8 cellular contexts compared by ENCODE assay signal in genomic region chr11:71251761-71252433, GRCh38. TPM values are rescaled to one million over a fixed set of nuclear protein-coding genes. Genes with fewer than 3 reads are reported as not detected.
A peak's percentile ranks its signal among the peaks of the same experiment; 100 is the strongest.
DNase-seq lines count a peak whose midpoint lies in the region; ATAC-seq, FAIRE-seq and TF ChIP-seq lines count a peak whose summit lies in the region.

No MANE protein-coding gene starts in this region.

- no peak for FAIRE-seq in endothelial cell of umbilical vein (lab: Jason Lieb, UNC)

- H3K4me3 ChIP-seq in LNCaP clone FGC (ENCODE audit: low read depth, low read length) = peak overlapping the region; percentile 90
- H3K4me3 ChIP-seq in endothelial cell of umbilical vein (replicated peaks in 1 of 3; ENCODE audit: insufficient read depth in 1 of 3, low read depth in 1 of 3, low read length in 3 of 3) = no peak overlapping the region

- H3K4me1 Mint-ChIP-seq in naive B cell = peaks cover 7 to 25% (median 23%) of the 10 kb centered on the region in 3 donors
- no peaks in the 10 kb centered on the region for H3K4me1 Mint-ChIP-seq in effector memory CD8-positive, alpha-beta T cell (ENCODE audit: low read depth in 2 of 2)

- H3K4me1 ChIP-seq in endothelial cell of umbilical vein (ENCODE audit: control insufficient read depth, extremely low read depth, insufficient read depth, low read length) = no peaks in the 10 kb centered on the region

- H3K27ac Mint-ChIP-seq in naive B cell = no peak overlapping the region
- H3K27ac Mint-ChIP-seq in effector memory CD8-positive, alpha-beta T cell = no peak overlapping the region

- peaks cover 10 to 34% of the 10 kb centered on the region in 2 experiments for H3K27me3 ChIP-seq in endothelial cell of umbilical vein (ENCODE audit: control insufficient read depth in 2 of 2, insufficient read depth in 2 of 2, low read length in 2 of 2)

- peak overlapping the region in 7 of 8 donors; percentile 73 to 87 (median 78) for H3K4me3 Mint-ChIP-seq in naive B cell
- no peak overlapping the region for H3K4me3 Mint-ChIP-seq in effector memory CD8-positive, alpha-beta T cell

- CTCF ChIA-PET in endothelial cell of umbilical vein (lab: Charles Lee) = interaction anchor here (1.0 kb wide), 1 partner anchor 10 kb away, joined by 3 read pairs; no protein-coding TSS in a partner anchor

- H3K9me3 Mint-ChIP-seq in naive B cell = peaks cover 0 to 5% (median 0%) of the 10 kb centered on the region in 7 donors
- H3K9me3 Mint-ChIP-seq in effector memory CD8-positive, alpha-beta T cell = no peaks in the 10 kb centered on the region

- DNase-seq in ELF-1 (ENCODE audit: low read depth, low spot score) (peak; percentile 69), LNCaP clone FGC (ENCODE audit: low read depth) (no peak), endothelial cell of umbilical vein (ENCODE audit: low read depth, low spot score) (no peak), naive B cell (peak; percentile 63), GOT3 (lab: John Stamatoyannopoulos, UW) (no peak), midbrain (lab: John Stamatoyannopoulos, UW) (no peak)
- DNase-seq in effector memory CD8-positive, alpha-beta T cell = no peak

- no peaks in the 10 kb centered on the region for H3K9me3 ChIP-seq in endothelial cell of umbilical vein (replicated peaks; ENCODE audit: control insufficient read depth, insufficient read depth, low read length)

- no peak overlapping the region for H3K4me2 ChIP-seq in endothelial cell of umbilical vein (ENCODE audit: insufficient read depth, low read length)

- peak; percentile 77 for TF ChIP-seq CTCF in LNCaP clone FGC (IDR thresholded peaks at IDR 0.05; ENCODE audit: control insufficient read depth, extremely low read depth, insufficient read depth)
- TF ChIP-seq CTCF in endothelial cell of umbilical vein (IDR thresholded peaks at IDR 0.05; ENCODE audit: extremely low read depth in 1 of 2, insufficient read depth in 1 of 2, low read depth in 1 of 2, low read length in 2 of 2) = peak in 1 of 2 donors; percentile 9

- POLR2A ChIA-PET in endothelial cell of umbilical vein (lab: Charles Lee) = no interaction called here

- no peak for TF ChIP-seq POLR2A in endothelial cell of umbilical vein (IDR thresholded peaks at IDR 0.05; ENCODE audit: low read depth, low read length)

- intact Hi-C loops in endothelial cell of umbilical vein (cut with micrococcal nuclease) = loop anchor here (5.0 kb wide), 1 partner anchor 785 kb away; no protein-coding TSS in a partner anchor

- dilution Hi-C loops in endothelial cell of umbilical vein (cut with MboI; ENCODE audit: extremely low pct_ligation_motif_present, low sequenced_read_pairs) = no loop called here

- no peaks in the 10 kb centered on the region for H3K9me1 ChIP-seq in endothelial cell of umbilical vein (replicated peaks; ENCODE audit: control insufficient read depth, extremely low read depth, insufficient read depth, low read length)

- no peaks in the 10 kb centered on the region for H4K20me1 ChIP-seq in endothelial cell of umbilical vein (replicated peaks; ENCODE audit: control insufficient read depth, extremely low read depth, insufficient read depth, low read length)

- no peaks in the 10 kb centered on the region for H3K36me3 ChIP-seq in endothelial cell of umbilical vein (ENCODE audit: control insufficient read depth in 2 of 2, extremely low read depth in 1 of 2, insufficient read depth in 2 of 2, low read length in 2 of 2)

- H3K79me2 ChIP-seq in endothelial cell of umbilical vein (ENCODE audit: control insufficient read depth, insufficient read depth, low read length) = no peaks in the 10 kb centered on the region

- H3K27ac ChIP-seq in endothelial cell of umbilical vein (ENCODE audit: insufficient read depth, low read depth, low read length) = no peak overlapping the region

- BruUV-seq in endothelial cell of umbilical vein (replicated peaks; lab: Mats Ljungman, UMichigan) = no TSS peak

- H3K36me3 Mint-ChIP-seq in naive B cell = no peaks in the 10 kb centered on the region
- peaks cover 3% of the 10 kb centered on the region for H3K36me3 Mint-ChIP-seq in effector memory CD8-positive, alpha-beta T cell (ENCODE audit: insufficient read depth)

- no peak overlapping the region for H2AFZ ChIP-seq in endothelial cell of umbilical vein (ENCODE audit: low read depth, low read length)

- no peak overlapping the region for H3K9ac ChIP-seq in endothelial cell of umbilical vein (replicated peaks; ENCODE audit: extremely low read depth, insufficient read depth, low read length)

- peaks cover 56 to 77% (median 59%) of the 10 kb centered on the region in 3 donors for H3K27me3 Mint-ChIP-seq in naive B cell
- H3K27me3 Mint-ChIP-seq in effector memory CD8-positive, alpha-beta T cell = peaks cover 49 to 72% of the 10 kb centered on the region in 2 donors

- ATAC-seq in naive B cell (ENCODE audit: low read depth in 2 of 2) = peak; percentile 72 to 82
- no peak for ATAC-seq in HG03135 (IDR thresholded peaks at IDR 0.05; ENCODE audit: unreplicated experiment)
- ATAC-seq in effector memory CD8-positive, alpha-beta T cell (replicated peaks) = no peak

TF ChIP-seq in endothelial cell of umbilical vein, 7 proteins besides CTCF, POLR2A, EP300 and RAD21:
- TF ChIP-seq EZH2 (IDR thresholded peaks at IDR 0.05; ENCODE audit: borderline replicate concordance, low read depth, low read length, severe bottlenecking) = peak; percentile 72
- no peak for TF ChIP-seq MAX (IDR thresholded peaks at IDR 0.05; ENCODE audit: insufficient read depth, insufficient read length)

RNA-seq across cellular contexts. Expression of gene SHANK2, which starts 0.5 kb away (rescaled TPM):
- not detected in 2 replicates for total RNA-seq in endothelial cell of umbilical vein
- polyA plus RNA-seq in endothelial cell of umbilical vein = not detected in 2 replicates
- not detected in 2 replicates for polyA plus RNA-seq in endothelial cell of umbilical vein (2011; cell fraction: cytosol; rRNA removed)
- not detected in 2 replicates for polyA plus RNA-seq in endothelial cell of umbilical vein (2011; cell fraction: nucleus; rRNA removed)
- polyA plus RNA-seq in endothelial cell of umbilical vein (2012) = not detected in 2 replicates
- 0.17 TPM in 1 of 2 replicates, not detected in the other for polyA minus RNA-seq in endothelial cell of umbilical vein
- not detected for polyA minus RNA-seq in endothelial cell of umbilical vein (2011; cell fraction: cytosol; rRNA and poly(A)+ RNA removed)
- not detected in 2 replicates for polyA minus RNA-seq in endothelial cell of umbilical vein (2011; cell fraction: nucleus; rRNA and poly(A)+ RNA removed)
- polyA plus RNA-seq in naive B cell (ENCODE audit: low read depth in 6 of 6) = not detected

Comparison
In these comparisons a context has a peak if more than half of its experiments do, and no peak if none do; other contexts are left out.
1. DNase-seq: peak in ELF-1 (single experiment) and naive B cell (single experiment); none in LNCaP clone FGC (single experiment), endothelial cell of umbilical vein (single experiment), GOT3 (single experiment), effector memory CD8-positive, alpha-beta T cell (0 of 3) and midbrain (single experiment).
2. ATAC-seq: peak in naive B cell (2 of 2); none in HG03135 (single experiment) and effector memory CD8-positive, alpha-beta T cell (single experiment).
3. H3K4me3 Mint-ChIP-seq: peak in naive B cell (7 of 8); none in effector memory CD8-positive, alpha-beta T cell (0 of 2).